ENCODE assay signal across 7 cellular contexts in the genomic region with DNA sequence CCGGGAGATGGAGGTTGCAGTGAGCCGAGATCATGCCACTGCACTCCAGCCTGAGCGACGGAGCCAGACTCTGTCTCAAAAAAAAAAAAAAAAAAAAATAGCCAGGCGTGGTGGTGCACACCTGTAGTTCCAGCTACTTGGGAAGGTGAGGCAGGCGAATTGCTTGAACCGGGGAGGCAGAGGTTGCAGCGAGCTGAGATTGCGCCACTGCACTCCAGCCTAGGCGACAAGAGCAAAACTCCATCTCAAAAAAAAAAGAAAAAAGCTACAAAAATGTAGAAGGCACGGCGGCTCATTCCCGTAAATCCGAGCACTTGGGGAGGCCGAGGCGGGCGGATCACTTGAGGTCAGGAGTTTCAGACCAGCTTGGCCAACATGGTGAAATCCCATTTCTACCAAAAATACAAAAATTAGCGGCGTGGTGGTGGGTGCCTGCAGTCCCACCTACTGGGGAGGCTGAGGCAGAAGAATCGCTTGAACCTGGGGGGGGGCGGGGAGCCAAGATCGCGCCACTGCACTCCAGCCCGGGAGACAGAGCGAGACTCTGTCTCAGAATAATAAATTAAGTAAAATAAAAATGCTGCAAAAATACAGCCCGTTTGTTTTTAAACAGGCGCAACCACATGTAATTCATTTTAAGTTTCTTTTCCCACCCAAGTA. TPM values are rescaled to one million over a fixed set of nuclear protein-coding genes. Genes with fewer than 3 reads are reported as not detected.
DNase-seq lines count a peak whose midpoint lies in the region; ATAC-seq and TF ChIP-seq lines count a peak whose summit lies in the region.
"Not testable (repeated sequence)": the region's sequence is repeated elsewhere in the genome, so short reads cannot be mapped to it uniquely, and the experiment has no call there.
"Had no signal": no experiment of that assay in that cellular context is flagged by ENCODE, and none has a peak within 500 bp of the region (broad histone marks: within the 10 kb centered on the region; RNA-seq: fewer than 3 reads in every experiment).

No MANE protein-coding gene starts in this region.

- TF ChIP-seq CTCF in AG10803 (conservative IDR thresholded peaks at IDR 0.05; ENCODE audit: low read length); right lobe of liver (IDR thresholded peaks at IDR 0.05): not testable (repeated sequence)

- not testable (repeated sequence) for ATAC-seq in activated T-cell treated with anti-CD3 and anti-CD28 coated beads, Interleukin-2, amount 50 U/mL, for 72 hours (replicated peaks in 1 of 2); right lobe of liver

- H3K9me3 Mint-ChIP-seq in activated T-cell treated with anti-CD3 and anti-CD28 coated beads, Interleukin-2, amount 50 U/mL, for 72 hours = not testable (repeated sequence)

- 32% methylated on average over 17 of the region's 27 CpGs for WGBS in right lobe of liver (ENCODE audit: insufficient coverage, low coverage, low lambda C conversion rate, missing lambda C conversion rate)

- not testable (repeated sequence) for H3K4me1 ChIP-seq in endocrine pancreas (ENCODE audit: control insufficient read depth, insufficient read depth, low read length)
- H3K4me1 ChIP-seq in right lobe of liver = peaks cover 0 to 20% (median 8%) of the 10 kb centered on the region in 4 donors

- peak overlapping the region; percentile 78 to 91 for H3K4me3 Mint-ChIP-seq in activated T-cell treated with anti-CD3 and anti-CD28 coated beads, Interleukin-2, amount 50 U/mL, for 72 hours

- TF ChIP-seq POLR2A in right lobe of liver (IDR thresholded peaks at IDR 0.05) = not testable (repeated sequence)

- peak overlapping the region; percentile 83 for H3K9ac ChIP-seq in endocrine pancreas (ENCODE audit: control insufficient read depth, insufficient read depth, low read length)

- intact Hi-C loops in right lobe of liver (cut with DNase I) = loop anchor here in 1 of 2 donors (10.0 kb wide), 1 partner anchor 55 kb away; a partner anchor contains a TSS

- not testable (repeated sequence) for H3K27me3 ChIP-seq in endocrine pancreas (ENCODE audit: control insufficient read depth, insufficient read depth, low read length); right lobe of liver

- peaks cover 9 to 11% of the 10 kb centered on the region in 2 donors for H3K36me3 Mint-ChIP-seq in activated T-cell treated with anti-CD3 and anti-CD28 coated beads, Interleukin-2, amount 50 U/mL, for 72 hours (ENCODE audit: insufficient read depth in 2 of 2)

- not testable (repeated sequence) for DNase-seq in AG10803 (ENCODE audit: low read depth); activated T-cell treated with anti-CD3 and anti-CD28 coated beads, Interleukin-2, amount 50 U/mL, for 72 hours; right lobe of liver; skeletal muscle cell (ENCODE audit: low read depth)

- not testable (repeated sequence) for H3K27me3 Mint-ChIP-seq in activated T-cell treated with anti-CD3 and anti-CD28 coated beads, Interleukin-2, amount 50 U/mL, for 72 hours (ENCODE audit: low read depth)

- not testable (repeated sequence) for H3K9me3 ChIP-seq in KOPT-K1 (ENCODE audit: insufficient read depth, low read length, poor library complexity, severe bottlenecking); endocrine pancreas (ENCODE audit: control insufficient read depth, low read length); right lobe of liver

- peaks cover 32% of the 10 kb centered on the region for H3K4me1 Mint-ChIP-seq in activated T-cell treated with anti-CD3 and anti-CD28 coated beads, Interleukin-2, amount 50 U/mL, for 72 hours (ENCODE audit: low read depth)

- H3K4me3 ChIP-seq in AG10803 (ENCODE audit: low read length) = peak overlapping the region; percentile 68
- peak overlapping the region; percentile 5 for H3K4me3 ChIP-seq in endocrine pancreas (ENCODE audit: control insufficient read depth, insufficient read depth, low read length)
- H3K4me3 ChIP-seq in right lobe of liver = peak overlapping the region; percentile 73 to 75 (median 73)
- H3K4me3 ChIP-seq in skeletal muscle cell (ENCODE audit: low read depth, low read length) = peak overlapping the region; percentile 71

- H3K36me3 ChIP-seq in KOPT-K1 (ENCODE audit: insufficient read depth, low read length) (peaks cover 23% of the 10 kb centered on the region), right lobe of liver (peaks cover 0 to 13% (median 8%) of the 10 kb centered on the region in 4 donors)
- H3K36me3 ChIP-seq in endocrine pancreas (ENCODE audit: control insufficient read depth, insufficient read depth, low read length) = not testable (repeated sequence)

- peak overlapping the region; percentile 92 for H3K27ac ChIP-seq in KOPT-K1 (ENCODE audit: low read depth, low read length, poor library complexity, severe bottlenecking)
- H3K27ac ChIP-seq in right lobe of liver = peak overlapping the region; percentile 47 to 84 (median 73)

- H3K27ac Mint-ChIP-seq in activated T-cell treated with anti-CD3 and anti-CD28 coated beads, Interleukin-2, amount 50 U/mL, for 72 hours = peak overlapping the region; percentile 73

RNA-seq across cellular contexts. Expression of a gene that starts 1.4 kb away (rescaled TPM):
- 100 to 1,000 TPM; 122 to 128 TPM for total RNA-seq in activated T-cell treated with anti-CD3 and anti-CD28 coated beads, Interleukin-2, amount 50 U/mL, for 72 hours
- 100 to 1,000 TPM in 5 of 6 experiments, 10 to 100 TPM in 1; 88.4 to 274 (median 124) TPM for total RNA-seq in right lobe of liver

RNA-seq across cellular contexts. Expression of a gene that starts 9.0 kb away (rescaled TPM):
- under 1 TPM; 0.12 to 0.14 TPM for total RNA-seq in activated T-cell treated with anti-CD3 and anti-CD28 coated beads, Interleukin-2, amount 50 U/mL, for 72 hours
- not detected for total RNA-seq in right lobe of liver
- total RNA-seq: SK-MEL-5 had no signal

RNA-seq across cellular contexts. Expression of a gene that starts 11.4 kb away (rescaled TPM):
- total RNA-seq in activated T-cell treated with anti-CD3 and anti-CD28 coated beads, Interleukin-2, amount 50 U/mL, for 72 hours = under 1 TPM in 1 of 2 donors, not detected in 1; 0.63 TPM
- total RNA-seq in right lobe of liver = not detected
- total RNA-seq: SK-MEL-5 had no signal

RNA-seq across cellular contexts. Expression of a gene that starts 12.4 kb away (rescaled TPM):
- under 1 TPM in 1 of 2 donors, not detected in 1; 0.14 TPM for total RNA-seq in activated T-cell treated with anti-CD3 and anti-CD28 coated beads, Interleukin-2, amount 50 U/mL, for 72 hours
- total RNA-seq in right lobe of liver = not detected
- total RNA-seq: SK-MEL-5 had no signal

RNA-seq across cellular contexts. Expression of a gene that starts 14.7 kb away (rescaled TPM):
- total RNA-seq in activated T-cell treated with anti-CD3 and anti-CD28 coated beads, Interleukin-2, amount 50 U/mL, for 72 hours = 1 to 10 TPM; 1.0 to 2.0 TPM
- 1 to 10 TPM in 1 of 6 experiments, under 1 TPM in 4, not detected in 1; 0.20 to 1.2 (median 0.31) TPM for total RNA-seq in right lobe of liver

Comparison
In these comparisons a context has a peak if more than half of its experiments do, and no peak if none do; other contexts are left out.
1. H3K4me3 ChIP-seq: peak in every context shown above with its lines; median percentile 73 in right lobe of liver; 71 in skeletal muscle cell; 68 in AG10803; 5 in endocrine pancreas.